In genomic region chr11:10693509-10694071, GRCh38 we compare ENCODE assay signal across 11 cellular contexts. TPM values are rescaled to one million over a fixed set of nuclear protein-coding genes. Genes with fewer than 3 reads are reported as not detected.
DNase-seq lines count a peak whose midpoint lies in the region; ATAC-seq and FAIRE-seq lines count a peak whose summit lies in the region.
"Had no signal": no experiment of that assay in that cellular context is flagged by ENCODE, and none has a peak within 500 bp of the region (broad histone marks: within the 10 kb centered on the region; RNA-seq: fewer than 3 reads in every experiment).

Gene IRAG1 (minus strand): TSS chr11:10693755. CDS start chr11:10693602, 153 bp downstream.

- H3K27ac Mint-ChIP-seq in activated naive CD4-positive, alpha-beta T cell treated with anti-CD3 and anti-CD28 coated beads, Interleukin-2, amount 50 U/mL, for 72 hours: peak within 1 kb of the TSS in 1 of 2 donors; percentile 14
- H3K27ac Mint-ChIP-seq: activated T-helper 17 cell treated with anti-CD3 and anti-CD28 coated beads, Interleukin-2, amount 50 U/mL, for 72 hours had no signal

- 82% methylated on average over 18 of the region's 18 CpGs for WGBS in HUES64
- WGBS in small intestine, 3 donors: 59 to 79% (median 77%) methylated on average over 18 of the region's 18 CpGs

- FAIRE-seq in small intestine (lab: Jason Lieb, UNC) (no peak), GM19239 (lab: Jason Lieb, UNC) (no peak)

- peak within 1 kb of the TSS; percentile 21; the same call in 1 of the 2 replicates for H3K27ac ChIP-seq in HUES64 (ENCODE audit: low read depth, low read length)
- peak within 1 kb of the TSS; percentile 90 for H3K27ac ChIP-seq in cingulate gyrus (ENCODE audit: low read depth, low read length)
- H3K27ac ChIP-seq in small intestine (ENCODE audit: low read depth in 1 of 2, low read length in 1 of 2): peak within 1 kb of the TSS; percentile 3 to 76
- H3K27ac ChIP-seq: KMS-11 had no signal

- H3K9me3 ChIP-seq in HUES64 (ENCODE audit: insufficient read depth, low read depth, low read length) (no peaks in the 10 kb centered on the region), small intestine (ENCODE audit: control insufficient read depth, low read depth) (no peaks in the 10 kb centered on the region)

- peak; percentile 36 for ATAC-seq in left colon
- ATAC-seq in activated naive CD4-positive, alpha-beta T cell treated with anti-CD3 and anti-CD28 coated beads, Interleukin-2, amount 50 U/mL, for 72 hours: no peak
- ATAC-seq: activated T-helper 17 cell treated with anti-CD3 and anti-CD28 coated beads, Interleukin-2, amount 50 U/mL, for 72 hours had no signal

- DNase-seq in left colon (peak; percentile 39 to 61), small intestine (no peak), GM19239 (ENCODE audit: insufficient read length, low spot score) (no peak), COLO668 (lab: John Stamatoyannopoulos, UW; ENCODE audit: unreplicated experiment) (no peak)
- no peak for DNase-seq in activated naive CD4-positive, alpha-beta T cell treated with anti-CD3 and anti-CD28 coated beads, Interleukin-2, amount 50 U/mL, for 72 hours (ENCODE audit: low spot score in 2 of 2)
- no peak for DNase-seq in activated CD4-positive, CD25-positive, alpha-beta regulatory T cell treated with anti-CD3 and anti-CD28 coated beads, Interleukin-2, amount 50 U/mL, for 72 hours
- DNase-seq: GDM1 had no signal

- H3K9me3 Mint-ChIP-seq in activated naive CD4-positive, alpha-beta T cell treated with anti-CD3 and anti-CD28 coated beads, Interleukin-2, amount 50 U/mL, for 72 hours: no peaks in the 10 kb centered on the region
- H3K9me3 Mint-ChIP-seq: activated T-helper 17 cell treated with anti-CD3 and anti-CD28 coated beads, Interleukin-2, amount 50 U/mL, for 72 hours had no signal

- peaks cover 0 to 1% of the 10 kb centered on the region in 2 donors for H3K36me3 Mint-ChIP-seq in activated naive CD4-positive, alpha-beta T cell treated with anti-CD3 and anti-CD28 coated beads, Interleukin-2, amount 50 U/mL, for 72 hours

- H3K36me3 ChIP-seq in HUES64 (ENCODE audit: insufficient read depth, low read length): no peaks in the 10 kb centered on the region
- no peaks in the 10 kb centered on the region for H3K36me3 ChIP-seq in small intestine (ENCODE audit: control insufficient read depth in 2 of 2, insufficient read depth in 2 of 2, low read length in 2 of 2)

- intact Hi-C loops in left colon (cut with DNase I, micrococcal nuclease): no loop called here

- H3K4me3 ChIP-seq in HUES64 (ENCODE audit: low read length): no peak within 1 kb of the TSS
- peak within 1 kb of the TSS in 1 of 2 donors; percentile 27 for H3K4me3 ChIP-seq in small intestine (ENCODE audit: low read depth in 1 of 2, low read length in 2 of 2)

- H3K4me1 ChIP-seq in HUES64 (ENCODE audit: insufficient read depth, low read length) (no peaks in the 10 kb centered on the region), small intestine (ENCODE audit: control insufficient read depth in 2 of 2, insufficient read depth in 1 of 2, low read depth in 1 of 2, low read length in 1 of 2) (peaks cover 0 to 5% of the 10 kb centered on the region in 2 donors)

- H3K27me3 ChIP-seq in HUES64 (ENCODE audit: insufficient read depth, low read length) (no peaks in the 10 kb centered on the region), small intestine (ENCODE audit: control insufficient read depth in 2 of 2, insufficient read depth in 2 of 2, low read length in 2 of 2) (no peaks in the 10 kb centered on the region)

- H3K9ac ChIP-seq in HUES64 (ENCODE audit: low read depth, low read length): peak within 1 kb of the TSS; percentile 25; the same call in 1 of the 2 replicates
- H3K9ac ChIP-seq: KMS-11 had no signal

RNA-seq across cellular contexts. Expression of gene IRAG1, which starts in this region (rescaled TPM):
- polyA plus RNA-seq in HUES64 (2013, experiment 1 of 2): 2.5 TPM
- 3.7 TPM for polyA plus RNA-seq in HUES64 (2013, experiment 2 of 2)
- total RNA-seq in left colon: 10 to 100 TPM in 1 of 2 donors, 1 to 10 TPM in 1; 7.7 to 22.9 TPM
- 1 to 10 TPM in 2 of 3 donors, under 1 TPM in 1; 0.45 to 9.0 (median 1.6) TPM for polyA plus RNA-seq in small intestine
- not detected for total RNA-seq in activated naive CD4-positive, alpha-beta T cell treated with anti-CD3 and anti-CD28 coated beads, Interleukin-2, amount 50 U/mL, for 72 hours

Comparison
In these comparisons a context has a peak if more than half of its experiments do, and no peak if none do; other contexts are left out.
1. RNA of gene IRAG1 (total RNA-seq): 7.7 to 22.9 TPM in left colon; not detected in activated naive CD4-positive, alpha-beta T cell treated with anti-CD3 and anti-CD28 coated beads, Interleukin-2, amount 50 U/mL, for 72 hours; every median in the first group is over 4 times any median in the second.
2. H3K27ac ChIP-seq: peak in every context shown above with its lines; median percentile 90 in cingulate gyrus; 40 in small intestine; 21 in HUES64.
3. DNase-seq: peak in left colon (2 of 2); none in small intestine (single experiment), activated naive CD4-positive, alpha-beta T cell treated with anti-CD3 and anti-CD28 coated beads, Interleukin-2, amount 50 U/mL, for 72 hours (0 of 2), GM19239 (single experiment), COLO668 (single experiment) and activated CD4-positive, CD25-positive, alpha-beta regulatory T cell treated with anti-CD3 and anti-CD28 coated beads, Interleukin-2, amount 50 U/mL, for 72 hours (single experiment).